19 cellular contexts compared by ENCODE assay signal in genomic region chr11:120808616-120809050, GRCh38.
"Had no signal": no experiment of that assay in that cellular context is flagged by ENCODE, and none has a peak within 500 bp of the region (broad histone marks: within the 10 kb centered on the region; RNA-seq: fewer than 3 reads in every experiment).

No MANE protein-coding gene starts in this region.

- ATAC-seq: left colon, T-cell, upper lobe of right lung had no signal

- H3K9me3 ChIP-seq: upper lobe of right lung had no signal

- H3K9ac ChIP-seq: parathyroid adenoma had no signal

- H3K4me3 ChIP-seq: dorsolateral prefrontal cortex, hepatocyte, lung, upper lobe of right lung had no signal

- H3K27me3 ChIP-seq: dorsolateral prefrontal cortex, hepatocyte, upper lobe of right lung had no signal

- H3K36me3 Mint-ChIP-seq: activated naive CD8-positive, alpha-beta T cell; mesothelial cell of epicardium; T-cell had no signal

- FAIRE-seq: colon, islet of Langerhans had no signal

- H3K27ac ChIP-seq: dorsolateral prefrontal cortex, hepatocyte, parathyroid adenoma, upper lobe of right lung had no signal

- DNase-seq: activated CD4-positive, alpha-beta T cell treated with anti-CD3 and anti-CD28 coated beads, Interleukin-2, amount 10 ng/mL, durations not matched to agents 24 days and 14 days; activated CD4-positive, CD25-positive, alpha-beta regulatory T cell; activated CD8-positive, alpha-beta memory T cell treated with anti-CD3 and anti-CD28 coated beads for 24 hours; caudate nucleus; dorsolateral prefrontal cortex; foreskin fibroblast; left colon; stimulated activated naive CD4-positive, alpha-beta T cell; T-cell; upper lobe of right lung had no signal

- H3K4me1 ChIP-seq: upper lobe of right lung had no signal

- H3K4me1 Mint-ChIP-seq: activated CD4-positive, alpha-beta T cell treated with anti-CD3 and anti-CD28 coated beads, Interleukin-2, amount 10 ng/mL, durations not matched to agents 24 days and 14 days; mesothelial cell of epicardium; T-cell had no signal

- H3K4me3 Mint-ChIP-seq: activated CD4-positive, alpha-beta T cell treated with anti-CD3 and anti-CD28 coated beads, Interleukin-2, amount 10 ng/mL, durations not matched to agents 24 days and 14 days; activated naive CD8-positive, alpha-beta T cell; activated T-helper 1 cell treated with anti-CD3 and anti-CD28 coated beads, Interleukin-12 subunit alpha, Interleukin-12 subunit beta, Interleukin-2, Interleukin-4 antibody, amounts not matched to agents 30 ng/mL and 10 ng/mL and 1 ng/mL, durations not matched to agents 14 hours and 24 hours and 36 hours; mesothelial cell of epicardium; nephron; T-cell had no signal

- H3K36me3 ChIP-seq: upper lobe of right lung had no signal

- H3K4me2 ChIP-seq: hepatocyte had no signal

- H2AFZ ChIP-seq: hepatocyte, parathyroid adenoma had no signal

- H3K9me3 Mint-ChIP-seq: activated CD4-positive, alpha-beta T cell treated with anti-CD3 and anti-CD28 coated beads, Interleukin-2, amount 10 ng/mL, durations not matched to agents 24 days and 14 days; activated T-helper 1 cell treated with anti-CD3 and anti-CD28 coated beads, Interleukin-12 subunit alpha, Interleukin-12 subunit beta, Interleukin-2, Interleukin-4 antibody, amounts not matched to agents 30 ng/mL and 10 ng/mL and 1 ng/mL, durations not matched to agents 14 hours and 24 hours and 36 hours; mesothelial cell of epicardium; nephron; T-cell had no signal

- H3K27ac Mint-ChIP-seq: activated CD4-positive, alpha-beta T cell treated with anti-CD3 and anti-CD28 coated beads, Interleukin-2, amount 10 ng/mL, durations not matched to agents 24 days and 14 days; activated naive CD8-positive, alpha-beta T cell; activated T-helper 1 cell treated with anti-CD3 and anti-CD28 coated beads, Interleukin-12 subunit alpha, Interleukin-12 subunit beta, Interleukin-2, Interleukin-4 antibody, amounts not matched to agents 30 ng/mL and 10 ng/mL and 1 ng/mL, durations not matched to agents 14 hours and 24 hours and 36 hours; mesothelial cell of epicardium; nephron; T-cell had no signal
